ENCODE assay signal across 21 cellular contexts in the genomic region with DNA sequence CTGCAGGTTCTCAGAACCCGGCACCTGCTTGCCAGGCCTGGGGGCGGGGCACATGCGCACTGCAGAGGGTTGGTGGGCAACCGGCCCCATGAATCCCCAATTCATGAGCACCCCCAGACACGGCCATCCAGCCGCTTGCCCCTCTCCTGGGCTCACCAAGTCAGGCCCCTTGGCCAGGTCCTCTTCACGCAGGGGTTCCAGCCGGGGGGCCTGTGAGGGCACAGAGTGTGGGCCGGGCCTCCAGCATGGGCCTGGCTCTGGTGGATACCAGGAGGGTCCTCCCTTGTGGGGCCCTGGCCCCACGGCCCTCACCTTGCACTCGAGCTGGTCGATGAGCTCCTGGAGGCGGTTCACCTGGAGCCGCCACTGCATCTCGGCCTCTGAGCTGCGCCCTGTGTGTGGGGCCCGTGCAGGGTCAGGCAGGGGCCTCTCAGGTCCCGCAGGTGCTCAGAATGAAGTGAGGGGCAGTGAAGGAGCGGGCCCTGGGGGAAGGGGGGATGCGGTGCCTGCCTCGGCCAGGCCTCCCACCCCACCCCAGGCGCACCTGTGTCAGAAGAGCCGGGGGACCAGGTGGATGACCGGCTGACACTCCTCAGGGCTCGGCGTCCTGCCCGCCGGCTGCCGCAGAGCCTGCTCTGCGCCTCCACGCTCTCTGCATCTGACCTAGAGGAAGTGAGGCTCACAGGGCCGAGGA. TPM values are rescaled to one million over a fixed set of nuclear protein-coding genes. Genes with fewer than 3 reads are reported as not detected.
A peak's percentile ranks its signal among the peaks of the same experiment; 100 is the strongest.
DNase-seq lines count a peak whose midpoint lies in the region; ATAC-seq, FAIRE-seq and TF ChIP-seq lines count a peak whose summit lies in the region.
"Had no signal": no experiment of that assay in that cellular context is flagged by ENCODE, and none has a peak within 500 bp of the region (broad histone marks: within the 10 kb centered on the region; RNA-seq: fewer than 3 reads in every experiment).

No MANE protein-coding gene starts in this region.

- H3K36me3 Mint-ChIP-seq in type B pancreatic cell: no peaks in the 10 kb centered on the region

- no peaks in the 10 kb centered on the region; a peak in 1 of 5 replicates for H3K27me3 ChIP-seq in HepG2 (ENCODE audit: control insufficient read depth in 1 of 2, insufficient read depth in 2 of 2, low read length in 2 of 2)
- H3K27me3 ChIP-seq in right lobe of liver: no peaks in the 10 kb centered on the region
- H3K27me3 ChIP-seq in OCI-LY1 (ENCODE audit: insufficient read depth, low read length): no peaks in the 10 kb centered on the region
- no peaks in the 10 kb centered on the region for H3K27me3 ChIP-seq in lower lobe of right lung (ENCODE audit: low read depth)
- H3K27me3 ChIP-seq: SJCRH30 had no signal

- no peak overlapping the region for H3K4me3 Mint-ChIP-seq in type B pancreatic cell

- DNase-seq in HepG2 (ENCODE audit: low spot score) (no peak), right lobe of liver (no peak), lower lobe of right lung (peak; percentile 37), type B pancreatic cell (ENCODE audit: extremely low spot score, unreplicated experiment) (no peak)
- DNase-seq: DMS79 treated with DMSO at 0.1 percent for 48 hours, GM23248, HCEC 1CT, NCI-H1417, NCI-H187, NCI-H2107, NCI-H2227 treated with DMSO at 0.1 percent for 48 hours, NCI-H510A treated with DMSO at 0.1 percent for 48 hours, NCI-H774, PC-3, RPMI8226, SJCRH30 had no signal

- ATAC-seq in HepG2 (no peak), right lobe of liver (no peak), lower lobe of right lung (no peak), GM18870 (IDR thresholded peaks at IDR 0.05; ENCODE audit: unreplicated experiment) (no peak), esophagus mucosa (no peak)
- ATAC-seq: PC-3 had no signal

- intact Hi-C loops in HepG2 (cut with micrococcal nuclease; ENCODE audit: unreplicated experiment): loop anchor here (5.0 kb wide), 1 partner anchor 257 kb away; the partner anchor contains the start of gene CDK5RAP1
- intact Hi-C loops in right lobe of liver (cut with DNase I): loop anchor here (5.0 to 10.0 kb wide), 2 partner anchors 195 to 197 kb away; no protein-coding TSS in a partner anchor
- intact Hi-C loops in lower lobe of right lung (cut with DNase I): no loop called here

- H3K4me3 ChIP-seq in HepG2 (replicated peaks in 1 of 3; ENCODE audit: insufficient read depth in 1 of 3, low read depth in 2 of 3, low read length in 3 of 3) (no peak overlapping the region), right lobe of liver (no peak overlapping the region), OCI-LY1 (ENCODE audit: low read depth, low read length, poor library complexity, severe bottlenecking) (no peak overlapping the region), lower lobe of right lung (no peak overlapping the region)
- H3K4me3 ChIP-seq: GM23248, SJCRH30 had no signal

- no peaks in the 10 kb centered on the region for H3K9me2 ChIP-seq in OCI-LY1 (ENCODE audit: low read depth, low read length)

- no peaks in the 10 kb centered on the region for H4K20me1 ChIP-seq in HepG2 (ENCODE audit: insufficient read depth, low read length)
- H4K20me1 ChIP-seq in OCI-LY1 (ENCODE audit: insufficient read depth, low read length): no peaks in the 10 kb centered on the region

- TF ChIP-seq EP300 in HepG2 (IDR thresholded peaks at IDR 0.05; ENCODE audit: low read depth in 2 of 2, low read length in 2 of 2) (no peak), HepG2 (CRISPR knock-in tag; IDR thresholded peaks at IDR 0.05; ENCODE audit: borderline replicate concordance) (no peak)

- BruUV-seq in HepG2 (replicated peaks; lab: Mats Ljungman, UMichigan): no TSS peak

- CTCF ChIA-PET in HepG2 (lab: Yijun Ruan, JAX; ENCODE audit: low intra/inter-chr PET ratio, low total read pairs): no interaction called here

- H3K4me1 Mint-ChIP-seq in type B pancreatic cell (ENCODE audit: unreplicated experiment): peaks cover 21% of the 10 kb centered on the region

- TF ChIP-seq POLR2A in HepG2 (IDR thresholded peaks at IDR 0.05; ENCODE audit: insufficient read depth in 1 of 2, low read depth in 2 of 2, low read length in 2 of 2) (no peak), right lobe of liver (IDR thresholded peaks at IDR 0.05) (no peak)

- no peak overlapping the region for H3K4me2 ChIP-seq in HepG2 (ENCODE audit: low read depth, low read length)
- no peak overlapping the region for H3K4me2 ChIP-seq in OCI-LY1 (ENCODE audit: low read length)

- H3K9me3 ChIP-seq in HepG2 (ENCODE audit: low read length): no peaks in the 10 kb centered on the region
- H3K9me3 ChIP-seq in right lobe of liver: no peaks in the 10 kb centered on the region
- H3K9me3 ChIP-seq in OCI-LY1 (ENCODE audit: low read length): no peaks in the 10 kb centered on the region
- no peaks in the 10 kb centered on the region for H3K9me3 ChIP-seq in lower lobe of right lung
- H3K9me3 ChIP-seq: SJCRH30 had no signal

- no peaks in the 10 kb centered on the region for H3K9me3 Mint-ChIP-seq in type B pancreatic cell

- no peak for TF ChIP-seq RAD21 in HepG2 (CRISPR knock-in tag; IDR thresholded peaks at IDR 0.05)

- peak overlapping the region; percentile 58 for H3K27ac Mint-ChIP-seq in type B pancreatic cell

- no peaks in the 10 kb centered on the region for H3K27me3 Mint-ChIP-seq in type B pancreatic cell

- H3K36me3 ChIP-seq in HepG2 (replicated peaks in 1 of 2; ENCODE audit: control insufficient read depth in 1 of 2, insufficient read depth in 2 of 2, low read length in 2 of 2) (peaks cover 40 to 47% of the 10 kb centered on the region in 2 experiments), right lobe of liver (peaks cover 0 to 7% (median 0%) of the 10 kb centered on the region in 4 donors), OCI-LY1 (ENCODE audit: insufficient read depth, low read length) (peaks cover 66% of the 10 kb centered on the region), lower lobe of right lung (peaks cover 24% of the 10 kb centered on the region)

- FAIRE-seq in HepG2 (lab: Jason Lieb, UNC): no peak

- WGBS in HepG2 (ENCODE audit: low lambda C conversion rate): 98% methylated on average over 28 of the region's 32 CpGs
- WGBS in right lobe of liver (ENCODE audit: insufficient coverage, low coverage, low lambda C conversion rate, missing lambda C conversion rate): 100% methylated on average over 2 of the region's 32 CpGs

- H3K4me1 ChIP-seq in HepG2 (ENCODE audit: insufficient read depth, low read length) (peaks cover 26% of the 10 kb centered on the region), right lobe of liver (peaks cover 0 to 12% (median 4%) of the 10 kb centered on the region in 4 donors), OCI-LY1 (ENCODE audit: insufficient read depth, low read length, severe bottlenecking) (peaks cover 31% of the 10 kb centered on the region), lower lobe of right lung (peaks cover 16% of the 10 kb centered on the region)

- POLR2A ChIA-PET in HepG2 (lab: Yijun Ruan, JAX): no interaction called here

- no peaks in the 10 kb centered on the region for H3F3A ChIP-seq in OCI-LY1 (ENCODE audit: insufficient read depth, low read length)

- peaks cover 8% of the 10 kb centered on the region for H3K79me2 ChIP-seq in HepG2 (ENCODE audit: insufficient read depth, low read length)
- no peaks in the 10 kb centered on the region for H3K79me2 ChIP-seq in OCI-LY1 (ENCODE audit: insufficient read depth, low read length)

- TF ChIP-seq CTCF in HepG2 (CRISPR knock-in tag; IDR thresholded peaks at IDR 0.05) (no peak), right lobe of liver (IDR thresholded peaks at IDR 0.05) (no peak), OCI-LY1 (IDR thresholded peaks at IDR 0.05; ENCODE audit: low read length) (no peak), lower lobe of right lung (IDR thresholded peaks at IDR 0.05) (no peak), type B pancreatic cell (conservative IDR thresholded peaks at IDR 0.05) (no peak)

- H2AFZ ChIP-seq in HepG2 (ENCODE audit: low read length): no peak overlapping the region
- no peak overlapping the region for H2AFZ ChIP-seq in OCI-LY1 (ENCODE audit: low read length)
- H2AFZ ChIP-seq: GM23248 had no signal

- H3K27ac ChIP-seq in HepG2 (ENCODE audit: extremely low read length, insufficient read depth, low read length): no peak overlapping the region
- H3K27ac ChIP-seq in right lobe of liver: no peak overlapping the region
- peak overlapping the region; percentile 39 for H3K27ac ChIP-seq in OCI-LY1 (ENCODE audit: low read depth, low read length, poor library complexity, severe bottlenecking)
- no peak overlapping the region for H3K27ac ChIP-seq in lower lobe of right lung
- H3K27ac ChIP-seq: C4-2B, GM23248, SJCRH30 had no signal

- in situ Hi-C loops in HepG2 (cut with HindIII; ENCODE audit: extremely low pct_ligation_motif_present, low pct_unique_long_range_greater_than_20kb): no loop called here

- H3K9ac ChIP-seq in HepG2 (ENCODE audit: insufficient read depth, low read depth, low read length): no peak overlapping the region
- no peak overlapping the region for H3K9ac ChIP-seq in OCI-LY1 (ENCODE audit: low read length)
- H3K9ac ChIP-seq: GM23248 had no signal

RNA-seq across cellular contexts. Expression of gene C20orf144, which starts 2.6 kb away (rescaled TPM):
- total RNA-seq in HepG2 (2016; rRNA removed; fragmentation: Illumina TruSeq; extraction: Trizol) (0.09 and 0.14 TPM in 2 replicates), right lobe of liver (under 1 TPM in 1 of 6 experiments, not detected in 5; 0.18 TPM), lower lobe of right lung (not detected), type B pancreatic cell (ENCODE audit: low replicate concordance) (0.29 and 0.82 TPM in 2 replicates), esophagus mucosa (not detected)
- total RNA-seq in HepG2 (2016; cell fraction: cytosol; rRNA removed; fragmentation: Illumina TruSeq; extraction: Trizol; ENCODE audit: low read depth): 0.30 and 0.35 TPM in 2 replicates
- 0.11 TPM in 1 of 2 replicates, not detected in the other for total RNA-seq in HepG2 (2016; cell fraction: insoluble cytoplasmic fraction; rRNA removed; fragmentation: Illumina TruSeq; extraction: Trizol)
- 0.37 and 0.38 TPM in 2 replicates for total RNA-seq in HepG2 (2016; cell fraction: membrane; rRNA removed; fragmentation: Illumina TruSeq; extraction: Trizol)
- total RNA-seq in HepG2 (2016; cell fraction: nucleus; rRNA removed; fragmentation: Illumina TruSeq; extraction: Trizol): 0.31 and 0.37 TPM in 2 replicates
- 0.16 TPM in 2 replicates for polyA plus RNA-seq in HepG2 (2011; rRNA removed)
- polyA plus RNA-seq in HepG2 (2011; cell fraction: cytosol; rRNA removed): 0.17 and 0.29 TPM in 2 replicates
- 0.18 and 0.24 TPM in 2 replicates for polyA plus RNA-seq in HepG2 (2011; cell fraction: nucleus; rRNA removed)
- 0.21 and 0.32 TPM in 2 replicates for polyA plus RNA-seq in HepG2 (2012)
- polyA plus RNA-seq in HepG2 (2016; cell fraction: cytosol; fragmentation: Illumina TruSeq; extraction: Trizol; ENCODE audit: low read depth): 0.12 and 0.15 TPM in 2 replicates
- polyA plus RNA-seq in HepG2 (2016; cell fraction: insoluble cytoplasmic fraction; fragmentation: Illumina TruSeq; extraction: Trizol; ENCODE audit: low read depth): 0.20 and 0.21 TPM in 2 replicates
- polyA plus RNA-seq in HepG2 (2016; cell fraction: membrane; fragmentation: Illumina TruSeq; extraction: Trizol; ENCODE audit: low read depth): 0.27 and 0.39 TPM in 2 replicates
- polyA plus RNA-seq in HepG2 (2016; cell fraction: nucleus; fragmentation: Illumina TruSeq; extraction: Trizol; ENCODE audit: insufficient read depth, low read depth): not detected in 2 replicates
- polyA minus RNA-seq in HepG2 (2011; rRNA and poly(A)+ RNA removed; ENCODE audit: low replicate concordance): 0.58 TPM in 1 of 2 replicates, not detected in the other
- polyA minus RNA-seq in HepG2 (2011; cell fraction: cytosol; rRNA and poly(A)+ RNA removed): not detected in 2 replicates
- polyA minus RNA-seq in HepG2 (2011; cell fraction: nucleus; rRNA and poly(A)+ RNA removed): 0.26 TPM in 1 of 2 replicates, not detected in the other
- total RNA-seq: GM23248, PC-3 had no signal

RNA-seq across cellular contexts. Expression of gene ACTL10, which starts 7.3 kb away (rescaled TPM):
- total RNA-seq in HepG2 (2016; rRNA removed; fragmentation: Illumina TruSeq; extraction: Trizol) (not detected in 2 replicates), right lobe of liver (1 to 10 TPM in 1 of 6 experiments, under 1 TPM in 4, not detected in 1; 0.20 to 1.1 (median 0.56) TPM), lower lobe of right lung (1.3 TPM), type B pancreatic cell (ENCODE audit: low replicate concordance) (1.7 and 2.6 TPM in 2 replicates), esophagus mucosa (2.0 TPM)
- total RNA-seq in HepG2 (2016; cell fraction: cytosol; rRNA removed; fragmentation: Illumina TruSeq; extraction: Trizol; ENCODE audit: low read depth): not detected in 2 replicates
- total RNA-seq in HepG2 (2016; cell fraction: insoluble cytoplasmic fraction; rRNA removed; fragmentation: Illumina TruSeq; extraction: Trizol): not detected in 2 replicates
- total RNA-seq in HepG2 (2016; cell fraction: membrane; rRNA removed; fragmentation: Illumina TruSeq; extraction: Trizol): not detected in 2 replicates
- total RNA-seq in HepG2 (2016; cell fraction: nucleus; rRNA removed; fragmentation: Illumina TruSeq; extraction: Trizol): not detected in 2 replicates
- polyA plus RNA-seq in HepG2 (2011; rRNA removed): not detected in 2 replicates
- polyA plus RNA-seq in HepG2 (2011; cell fraction: cytosol; rRNA removed): not detected in 2 replicates
- not detected in 2 replicates for polyA plus RNA-seq in HepG2 (2011; cell fraction: nucleus; rRNA removed)
- 0.11 and 0.12 TPM in 2 replicates for polyA plus RNA-seq in HepG2 (2012)
- polyA plus RNA-seq in HepG2 (2016; cell fraction: cytosol; fragmentation: Illumina TruSeq; extraction: Trizol; ENCODE audit: low read depth): not detected in 2 replicates
- polyA plus RNA-seq in HepG2 (2016; cell fraction: insoluble cytoplasmic fraction; fragmentation: Illumina TruSeq; extraction: Trizol; ENCODE audit: low read depth): not detected in 2 replicates
- polyA plus RNA-seq in HepG2 (2016; cell fraction: membrane; fragmentation: Illumina TruSeq; extraction: Trizol; ENCODE audit: low read depth): not detected in 2 replicates
- not detected in 2 replicates for polyA plus RNA-seq in HepG2 (2016; cell fraction: nucleus; fragmentation: Illumina TruSeq; extraction: Trizol; ENCODE audit: insufficient read depth, low read depth)
- 0.12 and 3.5 TPM in 2 replicates for polyA minus RNA-seq in HepG2 (2011; rRNA and poly(A)+ RNA removed; ENCODE audit: low replicate concordance)
- polyA minus RNA-seq in HepG2 (2011; cell fraction: cytosol; rRNA and poly(A)+ RNA removed): not detected in 2 replicates
- not detected in 2 replicates for polyA minus RNA-seq in HepG2 (2011; cell fraction: nucleus; rRNA and poly(A)+ RNA removed)
- total RNA-seq: M059J had no signal

RNA-seq across cellular contexts. Expression of gene NECAB3, which starts 14.7 kb away (rescaled TPM):
- total RNA-seq in HepG2 (2016; rRNA removed; fragmentation: Illumina TruSeq; extraction: Trizol) (26.4 and 61.5 TPM in 2 replicates), right lobe of liver (10 to 100 TPM; 13.2 to 21.9 (median 19.2) TPM), lower lobe of right lung (60.3 TPM), type B pancreatic cell (ENCODE audit: low replicate concordance) (67.4 and 68.2 TPM in 2 replicates), esophagus mucosa (8.0 TPM)
- 43.9 and 46.0 TPM in 2 replicates for total RNA-seq in HepG2 (2016; cell fraction: cytosol; rRNA removed; fragmentation: Illumina TruSeq; extraction: Trizol; ENCODE audit: low read depth)
- 23.2 and 62.1 TPM in 2 replicates for total RNA-seq in HepG2 (2016; cell fraction: insoluble cytoplasmic fraction; rRNA removed; fragmentation: Illumina TruSeq; extraction: Trizol)
- 62.7 and 67.8 TPM in 2 replicates for total RNA-seq in HepG2 (2016; cell fraction: membrane; rRNA removed; fragmentation: Illumina TruSeq; extraction: Trizol)
- total RNA-seq in HepG2 (2016; cell fraction: nucleus; rRNA removed; fragmentation: Illumina TruSeq; extraction: Trizol): 71.4 and 86.1 TPM in 2 replicates
- polyA plus RNA-seq in HepG2 (2011; rRNA removed): 65.5 and 81.8 TPM in 2 replicates
- polyA plus RNA-seq in HepG2 (2011; cell fraction: cytosol; rRNA removed): 30.3 and 70.4 TPM in 2 replicates
- 585 and 688 TPM in 2 replicates for polyA plus RNA-seq in HepG2 (2011; cell fraction: nucleus; rRNA removed)
- polyA plus RNA-seq in HepG2 (2012): 32.0 and 41.2 TPM in 2 replicates
- 18.6 and 21.1 TPM in 2 replicates for polyA plus RNA-seq in HepG2 (2016; cell fraction: cytosol; fragmentation: Illumina TruSeq; extraction: Trizol; ENCODE audit: low read depth)
- 21.8 and 29.6 TPM in 2 replicates for polyA plus RNA-seq in HepG2 (2016; cell fraction: insoluble cytoplasmic fraction; fragmentation: Illumina TruSeq; extraction: Trizol; ENCODE audit: low read depth)
- 29.2 TPM in 2 replicates for polyA plus RNA-seq in HepG2 (2016; cell fraction: membrane; fragmentation: Illumina TruSeq; extraction: Trizol; ENCODE audit: low read depth)
- polyA plus RNA-seq in HepG2 (2016; cell fraction: nucleus; fragmentation: Illumina TruSeq; extraction: Trizol; ENCODE audit: insufficient read depth, low read depth): 161 and 163 TPM in 2 replicates
- polyA minus RNA-seq in HepG2 (2011; rRNA and poly(A)+ RNA removed; ENCODE audit: low replicate concordance): 148 and 154 TPM in 2 replicates
- 27.1 and 33.2 TPM in 2 replicates for polyA minus RNA-seq in HepG2 (2011; cell fraction: cytosol; rRNA and poly(A)+ RNA removed)
- polyA minus RNA-seq in HepG2 (2011; cell fraction: nucleus; rRNA and poly(A)+ RNA removed): 103 and 112 TPM in 2 replicates

RNA-seq across cellular contexts. Expression of gene E2F1, which starts 26.7 kb away (rescaled TPM):
- total RNA-seq in HepG2 (2016; rRNA removed; fragmentation: Illumina TruSeq; extraction: Trizol) (25.3 and 39.4 TPM in 2 replicates), right lobe of liver (1 to 10 TPM in 2 of 6 experiments, under 1 TPM in 4; 0.24 to 8.8 (median 0.77) TPM), lower lobe of right lung (3.9 TPM), type B pancreatic cell (ENCODE audit: low replicate concordance) (20.7 and 32.8 TPM in 2 replicates), esophagus mucosa (3.7 TPM)
- 23.5 and 26.5 TPM in 2 replicates for total RNA-seq in HepG2 (2016; cell fraction: cytosol; rRNA removed; fragmentation: Illumina TruSeq; extraction: Trizol; ENCODE audit: low read depth)
- 22.9 and 41.6 TPM in 2 replicates for total RNA-seq in HepG2 (2016; cell fraction: insoluble cytoplasmic fraction; rRNA removed; fragmentation: Illumina TruSeq; extraction: Trizol)
- total RNA-seq in HepG2 (2016; cell fraction: membrane; rRNA removed; fragmentation: Illumina TruSeq; extraction: Trizol): 49.7 and 51.9 TPM in 2 replicates
- 29.5 and 34.7 TPM in 2 replicates for total RNA-seq in HepG2 (2016; cell fraction: nucleus; rRNA removed; fragmentation: Illumina TruSeq; extraction: Trizol)
- polyA plus RNA-seq in HepG2 (2011; rRNA removed): 22.5 and 25.5 TPM in 2 replicates
- polyA plus RNA-seq in HepG2 (2011; cell fraction: cytosol; rRNA removed): 14.5 and 25.4 TPM in 2 replicates
- 50.7 and 66.4 TPM in 2 replicates for polyA plus RNA-seq in HepG2 (2011; cell fraction: nucleus; rRNA removed)
- 14.4 and 23.5 TPM in 2 replicates for polyA plus RNA-seq in HepG2 (2012)
- polyA plus RNA-seq in HepG2 (2016; cell fraction: cytosol; fragmentation: Illumina TruSeq; extraction: Trizol; ENCODE audit: low read depth): 39.6 and 41.6 TPM in 2 replicates
- polyA plus RNA-seq in HepG2 (2016; cell fraction: insoluble cytoplasmic fraction; fragmentation: Illumina TruSeq; extraction: Trizol; ENCODE audit: low read depth): 32.3 and 37.3 TPM in 2 replicates
- 56.5 and 59.4 TPM in 2 replicates for polyA plus RNA-seq in HepG2 (2016; cell fraction: membrane; fragmentation: Illumina TruSeq; extraction: Trizol; ENCODE audit: low read depth)
- 97.6 and 106 TPM in 2 replicates for polyA plus RNA-seq in HepG2 (2016; cell fraction: nucleus; fragmentation: Illumina TruSeq; extraction: Trizol; ENCODE audit: insufficient read depth, low read depth)
- 35.0 and 64.5 TPM in 2 replicates for polyA minus RNA-seq in HepG2 (2011; rRNA and poly(A)+ RNA removed; ENCODE audit: low replicate concordance)
- 7.4 and 10.7 TPM in 2 replicates for polyA minus RNA-seq in HepG2 (2011; cell fraction: cytosol; rRNA and poly(A)+ RNA removed)
- polyA minus RNA-seq in HepG2 (2011; cell fraction: nucleus; rRNA and poly(A)+ RNA removed): 8.0 and 10.6 TPM in 2 replicates
